Comparison of ENCODE assay signal across 7 cellular contexts in the genomic region with DNA sequence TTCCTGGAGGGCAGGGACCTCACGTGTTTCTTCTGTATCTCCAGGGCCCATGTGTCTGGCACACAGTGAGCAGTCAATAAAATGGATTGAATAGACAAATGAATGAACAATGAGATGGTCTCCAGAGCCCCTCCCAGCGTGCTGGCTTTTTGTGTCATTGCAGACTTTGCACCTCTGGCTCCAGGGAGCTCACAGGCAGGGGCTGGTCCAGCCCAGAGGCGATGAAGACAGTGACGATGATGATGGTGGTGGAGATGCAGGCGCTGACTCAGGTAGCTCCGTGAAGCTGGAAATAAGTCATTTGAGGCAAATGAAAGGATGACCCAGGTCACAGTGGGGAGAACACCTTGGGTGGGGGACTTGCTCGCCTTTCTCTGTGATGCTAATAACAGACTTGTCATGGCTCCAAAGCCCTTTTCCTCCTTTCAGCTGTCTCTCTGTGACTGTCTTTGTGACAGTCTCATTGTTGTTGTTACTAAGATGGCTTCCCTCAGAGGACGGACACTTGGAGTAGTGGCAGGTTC. TPM values are rescaled to one million over a fixed set of nuclear protein-coding genes. Genes with fewer than 3 reads are reported as not detected.
DNase-seq lines count a peak whose midpoint lies in the region; ATAC-seq and TF ChIP-seq lines count a peak whose summit lies in the region.

No MANE protein-coding gene starts in this region.

- no peaks in the 10 kb centered on the region for H3K9me3 Mint-ChIP-seq in stimulated activated naive B cell treated with anti-CD40 and anti-IgM and Interleukin-4, amounts not matched to agents 10 μg/mL and 1 μg/mL and 100 μg/mL, for 72 hours

- no peak for DNase-seq in GM23248
- DNase-seq in Peyer's patch, result no peak
- DNase-seq in foreskin keratinocyte, result no peak
- no peak for DNase-seq in stimulated activated naive B cell treated with anti-CD40 and anti-IgM and Interleukin-4, amounts not matched to agents 10 μg/mL and 1 μg/mL and 100 μg/mL, for 72 hours
- DNase-seq in NCI-H1694 treated with DMSO at 0.1 percent for 48 hours (lab: John Stamatoyannopoulos, UW), result no peak
- DNase-seq in superior temporal gyrus (ENCODE audit: extremely low spot score), result no peak

- WGBS in GM23248 (ENCODE audit: low coverage in 1 of 2, low lambda C conversion rate in 2 of 2, missing lambda C conversion rate in 2 of 2), 2 experiments, result 47 to 50% methylated on average over 8 of the region's 8 CpGs

- H3K9ac ChIP-seq in GM23248, result no peak overlapping the region

- TF ChIP-seq POLR2A in Peyer's patch (IDR thresholded peaks at IDR 0.05), result no peak

- ATAC-seq in foreskin keratinocyte, result peak; percentile 17
- ATAC-seq in stimulated activated naive B cell treated with anti-CD40 and anti-IgM and Interleukin-4, amounts not matched to agents 10 μg/mL and 1 μg/mL and 100 μg/mL, for 72 hours (replicated peaks), result no peak

- H3K27me3 Mint-ChIP-seq in stimulated activated naive B cell treated with anti-CD40 and anti-IgM and Interleukin-4, amounts not matched to agents 10 μg/mL and 1 μg/mL and 100 μg/mL, for 72 hours, result peaks cover 27 to 33% of the 10 kb centered on the region in 2 donors

- H4K20me1 ChIP-seq in GM23248 (ENCODE audit: insufficient read depth), result no peaks in the 10 kb centered on the region

- H3K36me3 ChIP-seq in GM23248 (ENCODE audit: low read depth) (no peaks in the 10 kb centered on the region), Peyer's patch (no peaks in the 10 kb centered on the region)

- H3K9me2 ChIP-seq in GM23248 (ENCODE audit: insufficient read depth), result no peaks in the 10 kb centered on the region

- H3F3A ChIP-seq in GM23248 (ENCODE audit: insufficient read depth), result no peaks in the 10 kb centered on the region

- H3K4me1 ChIP-seq in GM23248 (ENCODE audit: insufficient read depth) (no peaks in the 10 kb centered on the region; the same call in 1 of the 2 replicates), Peyer's patch (peaks cover 0 to 12% (median 5%) of the 10 kb centered on the region in 4 donors), foreskin keratinocyte (no peaks in the 10 kb centered on the region)

- in situ Hi-C loops in GM23248 (cut with MboI), result loop anchor here (10.0 kb wide), 1 partner anchor 146 kb away; no protein-coding TSS in a partner anchor

- peak overlapping the region; percentile 92 for H2AFZ ChIP-seq in GM23248

- H3K4me3 ChIP-seq in GM23248, result peak overlapping the region; percentile 62
- H3K4me3 ChIP-seq in Peyer's patch, result peak overlapping the region; percentile 20 to 50 (median 40)
- H3K4me3 ChIP-seq in skin epidermis, result peak overlapping the region in 5 of 7 experiments; percentile 12 to 34 (median 18)

- no peak for TF ChIP-seq CTCF in Peyer's patch (IDR thresholded peaks at IDR 0.05)
- no peak for TF ChIP-seq CTCF in foreskin keratinocyte (conservative IDR thresholded peaks at IDR 0.05)

- H3K9me3 ChIP-seq in GM23248 (ENCODE audit: low read depth) (no peaks in the 10 kb centered on the region), Peyer's patch (no peaks in the 10 kb centered on the region)

- no peaks in the 10 kb centered on the region for H3K79me2 ChIP-seq in GM23248 (ENCODE audit: insufficient read depth)

- H3K27me3 ChIP-seq in GM23248 (replicated peaks; ENCODE audit: insufficient read depth) (no peaks in the 10 kb centered on the region), Peyer's patch (no peaks in the 10 kb centered on the region), foreskin keratinocyte (no peaks in the 10 kb centered on the region)

- H3K4me3 Mint-ChIP-seq in stimulated activated naive B cell treated with anti-CD40 and anti-IgM and Interleukin-4, amounts not matched to agents 10 μg/mL and 1 μg/mL and 100 μg/mL, for 72 hours, result peak overlapping the region in 1 of 2 donors; percentile 82

- H3K27ac ChIP-seq in GM23248 (no peak overlapping the region), Peyer's patch (peak overlapping the region in 1 of 4 donors; percentile 49), foreskin keratinocyte (no peak overlapping the region), skin epidermis (peak overlapping the region in 2 of 21 experiments; percentile 22 to 44)

- H3K36me3 Mint-ChIP-seq in stimulated activated naive B cell treated with anti-CD40 and anti-IgM and Interleukin-4, amounts not matched to agents 10 μg/mL and 1 μg/mL and 100 μg/mL, for 72 hours, result no peaks in the 10 kb centered on the region

- peaks cover 12 to 26% of the 10 kb centered on the region in 2 donors for H3K4me1 Mint-ChIP-seq in stimulated activated naive B cell treated with anti-CD40 and anti-IgM and Interleukin-4, amounts not matched to agents 10 μg/mL and 1 μg/mL and 100 μg/mL, for 72 hours

- peak overlapping the region; percentile 64 for H3K4me2 ChIP-seq in GM23248 (ENCODE audit: unreplicated experiment)

- no peak overlapping the region for H3K27ac Mint-ChIP-seq in stimulated activated naive B cell treated with anti-CD40 and anti-IgM and Interleukin-4, amounts not matched to agents 10 μg/mL and 1 μg/mL and 100 μg/mL, for 72 hours

RNA-seq across cellular contexts. Expression of a gene that starts 30.4 kb away (rescaled TPM):
- not detected in 2 replicates for total RNA-seq in GM23248 (2014; rRNA removed; shearing (Covaris generic))
- polyA plus RNA-seq in GM23248 (2016; fragmentation: Nextera tagmentation; extraction: Ambion mirVana) (not detected in 2 replicates), foreskin keratinocyte (0.07 TPM in 1 of 2 replicates, not detected in the other)
- total RNA-seq in Peyer's patch (1,000 to 10,000 TPM; 1,180 to 6,474 (median 2,517) TPM), foreskin keratinocyte (not detected in 2 replicates)

Comparison
In these comparisons a context has a peak if more than half of its experiments do, and no peak if none do; other contexts are left out.
1. RNA of a gene that starts 30.4 kb away (total RNA-seq): 1,180 to 6,474 TPM in Peyer's patch; not detected in foreskin keratinocyte and not detected in GM23248; every median in the first group is over 1,000 times any median in the second.
2. Peak in every context shown above with its lines, with median percentiles within 50 percentile points of each other: H3K4me3 ChIP-seq.